Comparison of ENCODE assay signal across 8 cellular contexts in the genomic region with DNA sequence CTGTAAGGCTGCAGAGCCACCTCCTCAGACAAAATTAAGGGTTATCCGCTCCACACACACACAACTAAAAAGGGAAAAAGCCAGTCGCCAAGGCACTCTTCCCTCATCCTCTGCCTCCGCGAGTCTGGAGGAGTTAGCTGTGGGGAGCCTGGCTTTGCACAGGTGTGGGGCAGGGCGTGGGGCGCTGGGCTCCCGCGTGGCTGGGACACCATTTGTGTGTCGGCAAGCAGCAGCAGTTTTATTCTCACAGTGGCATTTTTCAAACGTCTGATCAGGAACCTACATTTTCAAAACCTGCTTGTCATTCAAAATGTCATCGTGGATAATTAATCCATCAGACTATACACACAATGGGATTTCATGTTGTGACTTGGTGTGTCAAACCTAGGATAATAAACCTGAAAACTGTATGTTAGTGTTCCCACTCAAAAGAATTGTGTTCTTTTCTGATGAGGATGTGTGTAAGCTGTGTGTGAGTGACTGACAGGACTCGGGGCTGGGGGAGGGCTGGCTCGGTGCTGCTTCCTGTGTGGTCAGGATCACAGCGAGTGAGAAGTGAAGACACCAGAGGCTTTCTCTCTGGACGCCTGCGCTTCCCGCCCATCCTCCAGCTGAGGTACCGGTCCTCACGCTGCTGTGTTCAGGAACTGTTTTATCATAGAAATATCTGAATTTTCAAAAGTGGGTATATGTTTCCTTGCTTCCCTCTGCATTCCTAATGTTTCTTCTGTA.
DNase-seq lines count a peak whose midpoint lies in the region; ATAC-seq and TF ChIP-seq lines count a peak whose summit lies in the region.

No MANE protein-coding gene starts in this region.

- TF ChIP-seq CTCF in RWPE2 (IDR thresholded peaks at IDR 0.05; ENCODE audit: poor library complexity, severe bottlenecking) (no peak), foreskin fibroblast (IDR thresholded peaks at IDR 0.05; ENCODE audit: low read depth, low read length) (no peak), vagina (IDR thresholded peaks at IDR 0.05) (no peak)

- DNase-seq in RWPE2 (ENCODE audit: low spot score) (no peak), foreskin fibroblast (no peak), vagina (ENCODE audit: extremely low spot score in 2 of 2) (no peak), cerebellum (ENCODE audit: low spot score) (no peak)
- peak; percentile 68 for DNase-seq in activated gamma-delta T cell treated with anti-CD3 and anti-CD28 coated beads, Interleukin-2, amount 50 U/mL, for 16 hours (ENCODE audit: low read depth)

- intact Hi-C loops in vagina (cut with DNase I) = no loop called here

- peak overlapping the region; percentile 6 for H3K4me2 ChIP-seq in skeletal muscle satellite cell (ENCODE audit: low read length)

- no peak for TF ChIP-seq POLR2A in vagina (IDR thresholded peaks at IDR 0.05)

- no peak overlapping the region for H3K4me3 ChIP-seq in RWPE2 (ENCODE audit: severe bottlenecking)
- H3K4me3 ChIP-seq in skeletal muscle satellite cell (ENCODE audit: low read length) = no peak overlapping the region
- no peak overlapping the region for H3K4me3 ChIP-seq in foreskin fibroblast (ENCODE audit: low read depth in 1 of 2, low read length in 2 of 2)
- no peak overlapping the region for H3K4me3 ChIP-seq in vagina

- H3K27me3 ChIP-seq in RWPE2 (ENCODE audit: insufficient read depth, poor library complexity, severe bottlenecking) = no peaks in the 10 kb centered on the region
- H3K27me3 ChIP-seq in skeletal muscle satellite cell (ENCODE audit: control insufficient read depth, insufficient read depth, low read length) = peaks cover 7% of the 10 kb centered on the region
- no peaks in the 10 kb centered on the region for H3K27me3 ChIP-seq in vagina

- H3K4me1 ChIP-seq in RWPE2 (ENCODE audit: insufficient read depth, poor library complexity, severe bottlenecking) = no peaks in the 10 kb centered on the region
- no peaks in the 10 kb centered on the region for H3K4me1 ChIP-seq in skeletal muscle satellite cell (ENCODE audit: control insufficient read depth, insufficient read depth, low read length)
- H3K4me1 ChIP-seq in vagina = no peaks in the 10 kb centered on the region

- H3K27ac ChIP-seq in RWPE2 (ENCODE audit: poor library complexity, severe bottlenecking) = no peak overlapping the region
- H3K27ac ChIP-seq in vagina = no peak overlapping the region

- H3K9me3 ChIP-seq in RWPE2 (ENCODE audit: severe bottlenecking) (no peaks in the 10 kb centered on the region), skeletal muscle satellite cell (replicated peaks; ENCODE audit: low read length) (no peaks in the 10 kb centered on the region), vagina (no peaks in the 10 kb centered on the region)

- H3K9ac ChIP-seq in skeletal muscle satellite cell (ENCODE audit: low read depth, low read length) = no peak overlapping the region

- ATAC-seq in GM18867 (IDR thresholded peaks at IDR 0.05; ENCODE audit: unreplicated experiment) (peak; percentile 84), HG02943 (IDR thresholded peaks at IDR 0.05; ENCODE audit: low read depth, unreplicated experiment) (peak; percentile 55), RWPE2 (ENCODE audit: low read depth) (peak; percentile 80)

- H3K36me3 ChIP-seq in RWPE2 (ENCODE audit: low read depth) = no peaks in the 10 kb centered on the region
- no peaks in the 10 kb centered on the region for H3K36me3 ChIP-seq in skeletal muscle satellite cell (ENCODE audit: insufficient read depth, low read length)
- no peaks in the 10 kb centered on the region for H3K36me3 ChIP-seq in vagina
